Comparison of ENCODE assay signal across 8 cellular contexts in the genomic region with DNA sequence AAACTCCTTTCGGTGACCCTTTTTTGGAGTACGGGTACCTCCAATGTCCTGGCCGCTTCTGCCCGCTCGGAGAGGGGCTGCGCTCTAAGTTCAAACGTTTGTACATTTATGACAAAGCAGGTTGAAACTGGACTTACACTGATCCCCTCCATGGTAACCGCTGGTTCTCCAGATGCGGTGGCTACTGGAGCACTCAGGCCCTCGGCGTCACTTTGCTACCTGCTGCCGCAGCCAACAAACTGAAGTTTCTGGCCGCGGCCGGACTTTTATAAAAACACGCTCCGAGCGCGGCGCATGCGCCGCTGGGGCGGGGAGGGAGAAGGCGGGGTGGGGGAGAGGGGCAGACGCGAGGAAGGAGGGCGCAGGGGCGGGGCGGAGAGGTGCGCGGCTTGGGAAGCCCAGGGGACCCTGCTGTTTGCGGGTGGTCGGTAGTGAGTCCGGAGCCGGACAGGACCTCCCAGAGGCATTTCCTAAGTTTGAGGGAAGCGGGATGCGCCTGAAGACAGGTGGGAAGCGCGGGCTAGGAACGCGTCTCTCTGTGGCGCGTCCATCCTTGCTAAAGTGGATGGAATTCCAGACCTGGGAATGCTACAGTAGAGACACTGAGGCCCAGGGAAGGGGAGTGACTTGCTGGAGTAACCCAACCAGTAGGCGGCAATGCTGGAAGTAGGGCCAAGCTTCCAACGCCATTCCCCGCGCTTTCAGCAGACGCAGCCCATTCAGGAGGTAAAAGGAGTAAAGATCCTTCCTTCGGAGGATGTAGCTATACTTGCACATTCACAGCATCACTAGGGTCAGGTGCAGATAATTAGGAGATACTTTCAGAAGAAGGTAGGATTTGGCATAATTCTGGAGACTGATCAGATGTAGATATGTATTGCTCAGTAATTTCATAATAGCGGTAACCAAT. TPM values are rescaled to one million over a fixed set of nuclear protein-coding genes. Genes with fewer than 3 reads are reported as not detected.
DNase-seq lines count a peak whose midpoint lies in the region; ATAC-seq and TF ChIP-seq lines count a peak whose summit lies in the region.

CXCR4 (minus strand) TSS at position 241 of the 910 bp plus-strand sequence; CDS start at position 152, 89 bp downstream.

- 0 to 1% methylated on average over 50 of the region's 50 CpGs for WGBS in sigmoid colon, 2 donors

- peak within 1 kb of the TSS; percentile 65 to 91 (median 87); a peak in 21 of 22 replicates for H3K27ac ChIP-seq in BLaER1 treated with 17β-estradiol and CSF1 and Interleukin-3, amounts not matched to agents 10 nM and 100 nM
- H3K27ac ChIP-seq in sigmoid colon: peak within 1 kb of the TSS in 2 of 4 donors; percentile 60 to 67

- peak within 1 kb of the TSS; percentile 87 to 99 (median 97) for H3K4me2 ChIP-seq in BLaER1 treated with 17β-estradiol and CSF1 and Interleukin-3, amounts not matched to agents 10 nM and 100 nM

- no peaks in the 10 kb centered on the region for H3K9me3 ChIP-seq in BLaER1 treated with 17β-estradiol and CSF1 and Interleukin-3, amounts not matched to agents 10 nM and 100 nM (replicated peaks in 1 of 11)
- no peaks in the 10 kb centered on the region for H3K9me3 ChIP-seq in sigmoid colon

- peaks cover 37 to 57% (median 47%) of the 10 kb centered on the region in 10 experiments for H3K4me1 ChIP-seq in BLaER1 treated with 17β-estradiol and CSF1 and Interleukin-3, amounts not matched to agents 10 nM and 100 nM
- H3K4me1 ChIP-seq in sigmoid colon: peaks cover 0 to 39% (median 35%) of the 10 kb centered on the region in 4 donors

- intact Hi-C loops in sigmoid colon (cut with DNase I): loop anchor here (5.0 to 10.0 kb wide), 2 partner anchors 206 to 267 kb away; no protein-coding TSS in a partner anchor

- H3K9ac ChIP-seq in BLaER1 treated with 17β-estradiol and CSF1 and Interleukin-3, amounts not matched to agents 10 nM and 100 nM: peak within 1 kb of the TSS; percentile 77 to 93 (median 90)

- no peak for ATAC-seq in HG02840 (IDR thresholded peaks at IDR 0.05; ENCODE audit: low FRiP score, unreplicated experiment)

- DNase-seq in GM20000 (ENCODE audit: low spot score) (peak; percentile 92), MV-4-11 (lab: John Stamatoyannopoulos, UW) (peak; percentile 54), T follicular helper cell (ENCODE audit: low read depth) (peak; percentile 84), amniotic epithelial cell (ENCODE audit: low read depth) (peak; percentile 8), iPS DF 19.7 (ENCODE audit: low read depth, low spot score) (peak; percentile 78), sigmoid colon (peak; percentile 77)

- TF ChIP-seq EP300 in sigmoid colon (IDR thresholded peaks at IDR 0.05): no peak

- H3K27me3 ChIP-seq in BLaER1 treated with 17β-estradiol and CSF1 and Interleukin-3, amounts not matched to agents 10 nM and 100 nM: no peaks in the 10 kb centered on the region
- peaks cover 19 to 84% (median 53%) of the 10 kb centered on the region in 3 donors for H3K27me3 ChIP-seq in sigmoid colon

- peaks cover 15 to 43% (median 37%) of the 10 kb centered on the region in 11 experiments; a peak in 20 of 22 replicates for H4K20me1 ChIP-seq in BLaER1 treated with 17β-estradiol and CSF1 and Interleukin-3, amounts not matched to agents 10 nM and 100 nM

- TF ChIP-seq POLR2A in sigmoid colon (IDR thresholded peaks at IDR 0.05): no peak

- TF ChIP-seq CTCF in GM20000 (IDR thresholded peaks at IDR 0.05; ENCODE audit: extremely low read depth, missing control alignments) (no peak), sigmoid colon (IDR thresholded peaks at IDR 0.05) (no peak)

- peak within 1 kb of the TSS; percentile 67 to 94 (median 89) for H3K4me3 ChIP-seq in BLaER1 treated with 17β-estradiol and CSF1 and Interleukin-3, amounts not matched to agents 10 nM and 100 nM
- H3K4me3 ChIP-seq in sigmoid colon: peak within 1 kb of the TSS; percentile 20 to 53 (median 42)

- H3K36me3 ChIP-seq in BLaER1 treated with 17β-estradiol and CSF1 and Interleukin-3, amounts not matched to agents 10 nM and 100 nM: peaks cover 15 to 30% (median 27%) of the 10 kb centered on the region in 11 experiments
- no peaks in the 10 kb centered on the region for H3K36me3 ChIP-seq in sigmoid colon

RNA-seq across cellular contexts. Expression of gene CXCR4, which starts in this region (rescaled TPM):
- 10 to 100 TPM in 1 of 4 donors, 1 to 10 TPM in 3; 5.0 to 13.6 (median 6.3) TPM for total RNA-seq in sigmoid colon
- 100 to 1,000 TPM in 1 of 3 donors, 1 to 10 TPM in 2; 5.8 to 255 (median 6.6) TPM for polyA plus RNA-seq in sigmoid colon

Comparison
In these comparisons a context has a peak if more than half of its experiments do, and no peak if none do; other contexts are left out.
1. DNase-seq: peak in every context shown above with its lines; median percentile 92 in GM20000; 84 in T follicular helper cell; 78 in iPS DF 19.7; 77 in sigmoid colon; 54 in MV-4-11; 8 in amniotic epithelial cell.